Comparison of ENCODE assay signal across 1 cellular context in genomic region chr4:53365121-53365485, GRCh38.
TF ChIP-seq lines count a peak whose summit lies in the region.

No MANE protein-coding gene starts in this region.

TF ChIP-seq in GM12878, 131 proteins besides CTCF, POLR2A, EP300 and RAD21 (continued from another document):
- TF ChIP-seq BCL3 (IDR thresholded peaks at IDR 0.05; ENCODE audit: borderline replicate concordance, insufficient read depth, low read depth, low read length, poor library complexity, severe bottlenecking), result no peak
- TF ChIP-seq POU2F2 (IDR thresholded peaks at IDR 0.05; ENCODE audit: borderline replicate concordance, low read depth, low read length), result no peak
- TF ChIP-seq RCOR1 (conservative IDR thresholded peaks at IDR 0.05; ENCODE audit: low read depth, low read length), result no peak
